Comparison of ENCODE assay signal across 22 cellular contexts in the genomic region with DNA sequence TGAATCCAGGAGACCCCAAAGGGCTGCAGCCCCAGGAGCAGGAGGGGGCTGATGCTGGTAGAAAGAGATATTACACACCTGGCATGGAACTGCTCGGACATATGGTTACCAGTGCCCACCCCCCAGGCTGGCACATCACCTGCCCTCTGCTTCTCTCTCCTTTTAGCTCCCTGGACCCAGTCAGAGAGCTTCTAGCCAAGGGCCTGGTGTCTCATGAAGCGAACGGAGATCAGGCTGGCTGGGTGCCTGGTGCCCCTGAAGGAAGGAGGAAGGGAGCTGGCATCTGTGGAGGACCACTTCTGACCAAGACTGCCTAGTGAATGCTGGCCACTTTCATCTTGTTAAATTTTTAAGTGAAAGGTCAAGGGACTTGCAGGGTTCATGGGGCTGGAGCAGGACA. TPM values are rescaled to one million over a fixed set of nuclear protein-coding genes. Genes with fewer than 3 reads are reported as not detected.
"Had no signal": no experiment of that assay in that cellular context is flagged by ENCODE, and none has a peak within 500 bp of the region (broad histone marks: within the 10 kb centered on the region; RNA-seq: fewer than 3 reads in every experiment).

No MANE protein-coding gene starts in this region.

- H3K36me3 Mint-ChIP-seq: naive B cell; stimulated activated naive B cell treated with anti-CD40 and anti-IgM and Interleukin-4, amounts not matched to agents 10 μg/mL and 1 μg/mL and 100 μg/mL, for 72 hours had no signal

- H3K27ac Mint-ChIP-seq: stimulated activated naive B cell treated with anti-CD40 and anti-IgM and Interleukin-4, amounts not matched to agents 10 μg/mL and 1 μg/mL and 100 μg/mL, for 72 hours; stimulated activated naive CD8-positive, alpha-beta T cell treated with anti-CD3 and anti-CD28 coated beads, Interleukin-15, amount 100 ng/mL, for 72 hours had no signal

- H3K27me3 ChIP-seq: testis, vagina had no signal

- H3K36me3 ChIP-seq: esophagus squamous epithelium, gastroesophageal sphincter, left lung, lower lobe of right lung, spleen, tibial nerve, upper lobe of right lung, vagina had no signal

- H3K4me3 ChIP-seq: esophagus squamous epithelium, gastroesophageal sphincter, left lung, lower lobe of right lung, spleen, testis, tibial nerve, upper lobe of right lung, vagina had no signal

- H3K4me1 ChIP-seq: testis had no signal

- H3K4me1 Mint-ChIP-seq: naive B cell; stimulated activated naive B cell treated with anti-CD40 and anti-IgM and Interleukin-4, amounts not matched to agents 10 μg/mL and 1 μg/mL and 100 μg/mL, for 72 hours; stimulated activated naive CD8-positive, alpha-beta T cell treated with anti-CD3 and anti-CD28 coated beads, Interleukin-15, amount 100 ng/mL, for 72 hours had no signal

- DNase-seq: dermis blood vessel endothelial cell; esophagus squamous epithelium; foreskin fibroblast; glutamatergic neuron; lower lobe of right lung; mesenchymal stem cell; naive B cell; spleen; stimulated activated CD4-positive, alpha-beta T cell treated with anti-CD3 and anti-CD28 coated beads, Interleukin-15, amount 100 ng/mL, for 24 hours; stimulated activated CD4-positive, alpha-beta T cell treated with anti-CD3 and anti-CD28 coated beads, Interleukin-1b, Interleukin-23, amount 100 ng/mL, for 48 hours; stimulated activated CD4-positive, alpha-beta T cell treated with anti-CD3 and anti-CD28 coated beads, Interleukin-4, amount 100 ng/mL, for 4 hours; stimulated activated naive B cell treated with anti-CD40 and anti-IgM and Interleukin-4, amounts not matched to agents 10 μg/mL and 1 μg/mL and 100 μg/mL, for 72 hours; stimulated activated naive CD8-positive, alpha-beta T cell treated with anti-CD3 and anti-CD28 coated beads, Interleukin-15, amount 100 ng/mL, for 72 hours; testis; upper lobe of right lung had no signal

- H3K4me3 Mint-ChIP-seq: naive B cell; nephron; stimulated activated naive B cell treated with anti-CD40 and anti-IgM and Interleukin-4, amounts not matched to agents 10 μg/mL and 1 μg/mL and 100 μg/mL, for 72 hours; stimulated activated naive CD8-positive, alpha-beta T cell treated with anti-CD3 and anti-CD28 coated beads, Interleukin-15, amount 100 ng/mL, for 72 hours had no signal

- H3K9me3 ChIP-seq: left lung, lower lobe of right lung, testis, tibial nerve, upper lobe of right lung, vagina had no signal

- FAIRE-seq: keratinocyte had no signal

- H3K27ac ChIP-seq: esophagus squamous epithelium, gastroesophageal sphincter, left lung, lower lobe of right lung, testis, tibial nerve, upper lobe of right lung, vagina had no signal

- H3K9me3 Mint-ChIP-seq: stimulated activated naive B cell treated with anti-CD40 and anti-IgM and Interleukin-4, amounts not matched to agents 10 μg/mL and 1 μg/mL and 100 μg/mL, for 72 hours; stimulated activated naive CD8-positive, alpha-beta T cell treated with anti-CD3 and anti-CD28 coated beads, Interleukin-15, amount 100 ng/mL, for 72 hours had no signal

RNA-seq across cellular contexts. Expression of a gene that starts 53.1 kb away (rescaled TPM):
- total RNA-seq: dermis blood vessel endothelial cell, subcutaneous adipose tissue had no signal
- polyA plus RNA-seq: keratinocyte had no signal
